21 cellular contexts compared by ENCODE assay signal in the genomic region with DNA sequence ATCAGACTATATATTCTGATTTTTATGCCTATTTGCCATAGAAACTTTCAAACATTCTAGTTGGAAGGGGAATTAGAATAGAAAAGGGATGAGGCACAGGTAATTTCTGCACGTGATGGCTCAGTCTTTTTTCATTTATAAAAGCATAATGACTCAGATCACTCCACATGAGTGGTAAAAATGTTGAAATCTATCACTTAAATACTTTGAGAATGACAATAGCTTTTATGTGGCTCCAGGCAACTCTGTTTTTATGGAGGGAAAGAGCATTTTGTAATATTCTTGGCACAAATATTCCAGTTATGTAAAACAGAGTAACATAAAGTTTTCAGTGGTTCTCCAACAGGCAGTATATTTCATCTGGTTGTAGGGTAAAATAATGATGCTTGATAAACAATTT. TPM values are rescaled to one million over a fixed set of nuclear protein-coding genes. Genes with fewer than 3 reads are reported as not detected.
DNase-seq lines count a peak whose midpoint lies in the region; ATAC-seq and TF ChIP-seq lines count a peak whose summit lies in the region.
"Had no signal": no experiment of that assay in that cellular context is flagged by ENCODE, and none has a peak within 500 bp of the region (broad histone marks: within the 10 kb centered on the region; RNA-seq: fewer than 3 reads in every experiment).

No MANE protein-coding gene starts in this region.

- H3K9ac ChIP-seq in mammary epithelial cell (ENCODE audit: insufficient read depth, low read length): no peak overlapping the region
- H3K9ac ChIP-seq in mesenchymal stem cell (ENCODE audit: low read length): peak overlapping the region; percentile 31

- H3K4ac ChIP-seq in mesenchymal stem cell (ENCODE audit: low read depth in 1 of 2, low read length in 2 of 2): no peak overlapping the region

- no peak for ATAC-seq in GM19023 (IDR thresholded peaks at IDR 0.05; ENCODE audit: unreplicated experiment)
- no peak for ATAC-seq in GM21447 (IDR thresholded peaks at IDR 0.05; ENCODE audit: unreplicated experiment)
- ATAC-seq: activated naive CD8-positive, alpha-beta T cell treated with anti-CD3 and anti-CD28 coated beads, Interleukin-2, amount 50 U/mL, for 24 hours; activated T-helper 17 cell treated with anti-CD3 and anti-CD28 coated beads, Interleukin-2, amount 50 U/mL, for 72 hours; gastroesophageal sphincter had no signal

- H3K9me3 ChIP-seq in mammary epithelial cell (replicated peaks; ENCODE audit: insufficient read depth, low read length): no peaks in the 10 kb centered on the region
- H3K9me3 ChIP-seq in mesenchymal stem cell (ENCODE audit: control insufficient read depth, low read length): no peaks in the 10 kb centered on the region
- H3K9me3 ChIP-seq: BE2C, gastroesophageal sphincter, ovary, sigmoid colon had no signal

- H4K91ac ChIP-seq in mesenchymal stem cell (ENCODE audit: low read length): no peak overlapping the region

- no peak overlapping the region for H3K14ac ChIP-seq in mesenchymal stem cell (ENCODE audit: low read length in 2 of 2)

- no peak overlapping the region for H2BK15ac ChIP-seq in mesenchymal stem cell (ENCODE audit: low read depth, poor library complexity, severe bottlenecking)

- H2AFZ ChIP-seq in mammary epithelial cell (ENCODE audit: low read depth, low read length) (no peak overlapping the region), mesenchymal stem cell (ENCODE audit: low read depth, low read length) (no peak overlapping the region)

- dilution Hi-C loops in mammary epithelial cell (cut with HindIII; ENCODE audit: low sequenced_read_pairs): no loop called here

- H3K27ac ChIP-seq in mammary epithelial cell (ENCODE audit: insufficient read depth, low read depth, low read length) (peak overlapping the region; percentile 77), mesenchymal stem cell (ENCODE audit: low read length, poor library complexity, severe bottlenecking) (no peak overlapping the region), caudate nucleus (ENCODE audit: low read depth, low read length) (no peak overlapping the region)
- H3K27ac ChIP-seq: gastroesophageal sphincter, ovary, sigmoid colon had no signal

- no peak overlapping the region for H3K4me3 ChIP-seq in mammary epithelial cell (replicated peaks in 1 of 3; ENCODE audit: insufficient read depth in 1 of 3, low read depth in 2 of 3, low read length in 3 of 3)
- H3K4me3 ChIP-seq in mesenchymal stem cell (ENCODE audit: insufficient read depth in 1 of 2, low read depth in 1 of 2, low read length in 2 of 2): no peak overlapping the region
- H3K4me3 ChIP-seq: gastroesophageal sphincter, ovary, sigmoid colon had no signal

- H3K36me3 ChIP-seq in mammary epithelial cell (ENCODE audit: insufficient read depth, low read length): no peaks in the 10 kb centered on the region
- H3K36me3 ChIP-seq in mesenchymal stem cell (ENCODE audit: control insufficient read depth in 1 of 2, insufficient read depth in 2 of 2, low read depth in 1 of 2, low read length in 2 of 2): no peaks in the 10 kb centered on the region
- H3K36me3 ChIP-seq: BE2C, gastroesophageal sphincter, ovary, sigmoid colon had no signal

- H3K4me1 ChIP-seq in mammary epithelial cell (ENCODE audit: insufficient read depth, low read length) (peaks cover 43% of the 10 kb centered on the region), mesenchymal stem cell (ENCODE audit: control insufficient read depth, insufficient read depth, low read depth, low read length) (no peaks in the 10 kb centered on the region)
- H3K4me1 ChIP-seq: BE2C, gastroesophageal sphincter had no signal

- no peak overlapping the region for H3K18ac ChIP-seq in mesenchymal stem cell (ENCODE audit: low read depth in 1 of 2, low read length in 2 of 2)

- in situ Hi-C loops in mammary epithelial cell (cut with MboI; ENCODE audit: low sequenced_read_pairs in 2 of 2): no loop called here

- H2BK12ac ChIP-seq in mesenchymal stem cell (ENCODE audit: low read length in 2 of 2): no peak overlapping the region

- H4K20me1 ChIP-seq in mammary epithelial cell (ENCODE audit: insufficient read depth, low read length): no peaks in the 10 kb centered on the region

- 0% methylated on average over 1 of the region's 1 CpG for WGBS in mammary epithelial cell (ENCODE audit: low coverage, missing lambda C conversion rate)
- WGBS in mesenchymal stem cell: no CpG with 5 or more reads among the region's 1 CpG

- H2BK120ac ChIP-seq in mesenchymal stem cell (ENCODE audit: low read depth, low read length): no peak overlapping the region

- H2AK5ac ChIP-seq in mesenchymal stem cell (ENCODE audit: low read length, severe bottlenecking): no peak overlapping the region

- H3K4me2 ChIP-seq in mammary epithelial cell (ENCODE audit: insufficient read depth, low read depth, low read length) (peak overlapping the region; percentile 52), mesenchymal stem cell (ENCODE audit: low read length, poor library complexity, severe bottlenecking) (no peak overlapping the region)

- no peaks in the 10 kb centered on the region for H3K79me1 ChIP-seq in mesenchymal stem cell (replicated peaks; ENCODE audit: low read length, poor library complexity, severe bottlenecking)

- H3K27me3 ChIP-seq in mammary epithelial cell (ENCODE audit: insufficient read depth, low read length): no peaks in the 10 kb centered on the region
- H3K27me3 ChIP-seq in mesenchymal stem cell (ENCODE audit: control insufficient read depth in 1 of 2, insufficient read depth in 1 of 2, low read length in 2 of 2): no peaks in the 10 kb centered on the region
- H3K27me3 ChIP-seq: gastroesophageal sphincter, ovary, sigmoid colon had no signal

- DNase-seq in EH (ENCODE audit: low read depth) (peak; percentile 85), LoVo (ENCODE audit: low spot score) (peak; percentile 39), mammary epithelial cell (peak; percentile 85), mesenchymal stem cell (peak; percentile 18), NCI-H2227 treated with DMSO at 0.1 percent for 48 hours (lab: John Stamatoyannopoulos, UW) (no peak), caudate nucleus (lab: John Stamatoyannopoulos, UW) (no peak)
- DNase-seq: activated CD4-positive, alpha-beta T cell treated with anti-CD3 and anti-CD28 coated beads for 1 hour; activated naive CD8-positive, alpha-beta T cell treated with anti-CD3 and anti-CD28 coated beads, Interleukin-2, amount 50 U/mL, for 24 hours; BE2C; H7; NCI-H146; ovary; sigmoid colon; stimulated activated CD4-positive, alpha-beta T cell treated with anti-CD3 and anti-CD28 coated beads, Interleukin-2, amount 100 ng/mL, for 48 hours; T-helper 9 cell had no signal

- H2BK5ac ChIP-seq in mesenchymal stem cell (ENCODE audit: low read depth, low read length, poor library complexity, severe bottlenecking): no peak overlapping the region

- no peak overlapping the region for H4K8ac ChIP-seq in mesenchymal stem cell (ENCODE audit: low read length)

- no TSS peak for BruUV-seq in mammary epithelial cell (replicated peaks; lab: Mats Ljungman, UMichigan)

- intact Hi-C loops in mammary epithelial cell (cut with micrococcal nuclease): no loop called here

- H3K79me2 ChIP-seq in mammary epithelial cell (ENCODE audit: insufficient read depth, low read length): no peaks in the 10 kb centered on the region

- no peak overlapping the region for H3K23ac ChIP-seq in mesenchymal stem cell (ENCODE audit: low read length in 2 of 2)

- CTCF ChIA-PET in mammary epithelial cell (lab: Charles Lee; ENCODE audit: low non-redundant PET): no interaction called here

- TF ChIP-seq CTCF in mammary epithelial cell (conservative IDR thresholded peaks at IDR 0.05 in 1 of 2, IDR thresholded peaks at IDR 0.05 in 1 of 2; ENCODE audit: extremely low read depth in 1 of 2, insufficient read depth in 1 of 2, low read depth in 1 of 2, low read length in 2 of 2): no peak

RNA-seq across cellular contexts. Expression of gene MMP3, which starts 5.9 kb away (rescaled TPM):
- total RNA-seq in mammary epithelial cell: 1 to 10 TPM in 1 of 2 donors, not detected in 1; 5.8 TPM
- 0.53 TPM for polyA plus RNA-seq in mammary epithelial cell
- polyA minus RNA-seq in mammary epithelial cell: not detected
- 2.7 TPM for polyA plus RNA-seq in mesenchymal stem cell (2013, experiment 1 of 2)
- 2.9 TPM for polyA plus RNA-seq in mesenchymal stem cell (2013, experiment 2 of 2)
- total RNA-seq: activated T-helper 17 cell treated with anti-CD3 and anti-CD28 coated beads, Interleukin-2, amount 50 U/mL, for 72 hours; H7; liver; myocyte had no signal
- polyA plus RNA-seq: liver had no signal

RNA-seq across cellular contexts. Expression of gene MMP12, which starts 25.5 kb away (rescaled TPM):
- not detected for total RNA-seq in mammary epithelial cell
- 0.03 TPM for polyA plus RNA-seq in mammary epithelial cell
- not detected for polyA minus RNA-seq in mammary epithelial cell
- polyA plus RNA-seq in mesenchymal stem cell (2013, experiment 1 of 2): not detected
- polyA plus RNA-seq in mesenchymal stem cell (2013, experiment 2 of 2): 0.01 TPM
- total RNA-seq: gastroesophageal sphincter, H7, liver, myocyte, ovary had no signal
- polyA plus RNA-seq: liver, ovary had no signal

RNA-seq across cellular contexts. Expression of gene MMP1, which starts 51.4 kb away (rescaled TPM):
- 10 to 100 TPM in 1 of 2 donors, 1 to 10 TPM in 1; 1.7 to 70.5 TPM for total RNA-seq in mammary epithelial cell
- 22.1 TPM for polyA plus RNA-seq in mammary epithelial cell
- polyA minus RNA-seq in mammary epithelial cell: 4.7 TPM
- 183 TPM for polyA plus RNA-seq in mesenchymal stem cell (2013, experiment 1 of 2)
- polyA plus RNA-seq in mesenchymal stem cell (2013, experiment 2 of 2): 181 TPM
- total RNA-seq: activated T-helper 17 cell treated with anti-CD3 and anti-CD28 coated beads, Interleukin-2, amount 50 U/mL, for 72 hours; gastroesophageal sphincter had no signal

Comparison
In these comparisons a context has a peak if more than half of its experiments do, and no peak if none do; other contexts are left out.
1. DNase-seq: peak in EH (single experiment), LoVo (single experiment), mammary epithelial cell (single experiment) and mesenchymal stem cell (single experiment); none in NCI-H2227 treated with DMSO at 0.1 percent for 48 hours (single experiment) and caudate nucleus (0 of 61).